Comparison of ENCODE assay signal across 3 cellular contexts in genomic region chr19:19305696-19306095, GRCh38.
TF ChIP-seq lines count a peak whose summit lies in the region.

No MANE protein-coding gene starts in this region.

TF ChIP-seq in HEK293, 187 proteins besides CTCF, POLR2A, EP300 and RAD21:
- peak; percentile 62 for TF ChIP-seq EGR2 (tag by site-specific recombination; IDR thresholded peaks at IDR 0.05; ENCODE audit: low read depth)
- no peak for TF ChIP-seq ZNF354C (tag by site-specific recombination; IDR thresholded peaks at IDR 0.05; ENCODE audit: borderline replicate concordance, low read depth)
- TF ChIP-seq ZFHX2 (tag by site-specific recombination; conservative IDR thresholded peaks at IDR 0.05) = peak; percentile 13; the same call in 1 of the 2 replicates

TF ChIP-seq in H1, 55 proteins besides CTCF, POLR2A, EP300 and RAD21:
- no peak for TF ChIP-seq HDAC2 (IDR thresholded peaks at IDR 0.05; ENCODE audit: borderline replicate concordance in 1 of 2, low read depth in 2 of 2, low read length in 2 of 2)
- no peak for TF ChIP-seq SP4 (IDR thresholded peaks at IDR 0.05; ENCODE audit: low read length)
- no peak for TF ChIP-seq ASH2L (IDR thresholded peaks at IDR 0.05; ENCODE audit: low read length)
- TF ChIP-seq CBX8 (IDR thresholded peaks at IDR 0.05; ENCODE audit: borderline replicate concordance, low read depth, low read length) = no peak
- no peak for TF ChIP-seq TCF12 (IDR thresholded peaks at IDR 0.05; ENCODE audit: low read depth, low read length)
- TF ChIP-seq, protein P1, sequence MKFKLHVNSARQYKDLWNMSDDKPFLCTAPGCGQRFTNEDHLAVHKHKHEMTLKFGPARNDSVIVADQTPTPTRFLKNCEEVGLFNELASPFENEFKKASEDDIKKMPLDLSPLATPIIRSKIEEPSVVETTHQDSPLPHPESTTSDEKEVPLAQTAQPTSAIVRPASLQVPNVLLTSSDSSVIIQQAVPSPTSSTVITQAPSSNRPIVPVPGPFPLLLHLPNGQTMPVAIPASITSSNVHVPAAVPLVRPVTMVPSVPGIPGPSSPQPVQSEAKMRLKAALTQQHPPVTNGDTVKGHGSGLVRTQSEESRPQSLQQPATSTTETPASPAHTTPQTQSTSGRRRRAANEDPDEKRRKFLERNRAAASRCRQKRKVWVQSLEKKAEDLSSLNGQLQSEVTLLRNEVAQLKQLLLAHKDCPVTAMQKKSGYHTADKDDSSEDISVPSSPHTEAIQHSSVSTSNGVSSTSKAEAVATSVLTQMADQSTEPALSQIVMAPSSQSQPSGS (IDR thresholded peaks at IDR 0.05; ENCODE audit: low read length) = no peak
- no peak for TF ChIP-seq EZH2 (IDR thresholded peaks at IDR 0.05; ENCODE audit: low read depth, low read length, severe bottlenecking)
- no peak for TF ChIP-seq KDM5A (IDR thresholded peaks at IDR 0.05; ENCODE audit: low read length)
- no peak for TF ChIP-seq KDM1A (IDR thresholded peaks at IDR 0.05; ENCODE audit: borderline replicate concordance, low read length)
- no peak for TF ChIP-seq RFX5 (IDR thresholded peaks at IDR 0.05; ENCODE audit: borderline replicate concordance, low read depth, low read length)
- TF ChIP-seq SAP30 (IDR thresholded peaks at IDR 0.05; ENCODE audit: insufficient read depth, insufficient replicate concordance, low read length) = no peak
- no peak for TF ChIP-seq HDAC6 (IDR thresholded peaks at IDR 0.05; ENCODE audit: low read depth, low read length)
- TF ChIP-seq SRF (IDR thresholded peaks at IDR 0.05; ENCODE audit: low read depth, low read length) = no peak
- TF ChIP-seq CTBP2 (IDR thresholded peaks at IDR 0.05; ENCODE audit: borderline replicate concordance, insufficient read depth, insufficient read length, low read length) = no peak
- TF ChIP-seq EGR1 (IDR thresholded peaks at IDR 0.05; ENCODE audit: borderline replicate concordance, low read depth, low read length) = no peak
- TF ChIP-seq SIN3A (conservative IDR thresholded peaks at IDR 0.05 in 1 of 2, IDR thresholded peaks at IDR 0.05 in 1 of 2; ENCODE audit: low read depth in 1 of 2, low read length in 2 of 2) = no peak

TF ChIP-seq in SK-N-SH treated with all-trans-retinoic acid at 6 μM for 48 hours, 23 proteins besides CTCF, POLR2A, EP300 and RAD21:
- TF ChIP-seq PPARA (CRISPR knock-in tag; IDR thresholded peaks at IDR 0.05; ENCODE audit: borderline replicate concordance) = no peak
- TF ChIP-seq ISL1 (CRISPR knock-in tag; IDR thresholded peaks at IDR 0.05) = no peak
- no peak for TF ChIP-seq ZFP3 (CRISPR knock-in tag; IDR thresholded peaks at IDR 0.05)
- no peak for TF ChIP-seq SNAI2 (CRISPR knock-in tag; IDR thresholded peaks at IDR 0.05)
- no peak for TF ChIP-seq ARNTL (CRISPR knock-in tag; IDR thresholded peaks at IDR 0.05; ENCODE audit: borderline replicate concordance, low read depth)
- TF ChIP-seq, protein P2, sequence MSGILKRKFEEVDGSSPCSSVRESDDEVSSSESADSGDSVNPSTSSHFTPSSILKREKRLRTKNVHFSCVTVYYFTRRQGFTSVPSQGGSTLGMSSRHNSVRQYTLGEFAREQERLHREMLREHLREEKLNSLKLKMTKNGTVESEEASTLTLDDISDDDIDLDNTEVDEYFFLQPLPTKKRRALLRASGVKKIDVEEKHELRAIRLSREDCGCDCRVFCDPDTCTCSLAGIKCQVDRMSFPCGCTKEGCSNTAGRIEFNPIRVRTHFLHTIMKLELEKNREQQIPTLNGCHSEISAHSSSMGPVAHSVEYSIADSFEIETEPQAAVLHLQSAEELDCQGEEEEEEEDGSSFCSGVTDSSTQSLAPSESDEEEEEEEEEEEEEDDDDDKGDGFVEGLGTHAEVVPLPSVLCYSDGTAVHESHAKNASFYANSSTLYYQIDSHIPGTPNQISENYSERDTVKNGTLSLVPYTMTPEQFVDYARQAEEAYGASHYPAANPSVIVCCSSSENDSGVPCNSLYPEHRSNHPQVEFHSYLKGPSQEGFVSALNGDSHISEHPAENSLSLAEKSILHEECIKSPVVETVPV (CRISPR knock-in tag; IDR thresholded peaks at IDR 0.05) = no peak
- TF ChIP-seq OSR1 (CRISPR knock-in tag; IDR thresholded peaks at IDR 0.05) = no peak
- TF ChIP-seq RARB (CRISPR knock-in tag; IDR thresholded peaks at IDR 0.05) = no peak
- TF ChIP-seq, protein P3, sequence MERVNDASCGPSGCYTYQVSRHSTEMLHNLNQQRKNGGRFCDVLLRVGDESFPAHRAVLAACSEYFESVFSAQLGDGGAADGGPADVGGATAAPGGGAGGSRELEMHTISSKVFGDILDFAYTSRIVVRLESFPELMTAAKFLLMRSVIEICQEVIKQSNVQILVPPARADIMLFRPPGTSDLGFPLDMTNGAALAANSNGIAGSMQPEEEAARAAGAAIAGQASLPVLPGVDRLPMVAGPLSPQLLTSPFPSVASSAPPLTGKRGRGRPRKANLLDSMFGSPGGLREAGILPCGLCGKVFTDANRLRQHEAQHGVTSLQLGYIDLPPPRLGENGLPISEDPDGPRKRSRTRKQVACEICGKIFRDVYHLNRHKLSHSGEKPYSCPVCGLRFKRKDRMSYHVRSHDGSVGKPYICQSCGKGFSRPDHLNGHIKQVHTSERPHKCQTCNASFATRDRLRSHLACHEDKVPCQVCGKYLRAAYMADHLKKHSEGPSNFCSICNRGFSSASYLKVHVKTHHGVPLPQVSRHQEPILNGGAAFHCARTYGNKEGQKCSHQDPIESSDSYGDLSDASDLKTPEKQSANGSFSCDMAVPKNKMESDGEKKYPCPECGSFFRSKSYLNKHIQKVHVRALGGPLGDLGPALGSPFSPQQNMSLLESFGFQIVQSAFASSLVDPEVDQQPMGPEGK (CRISPR knock-in tag; IDR thresholded peaks at IDR 0.05; ENCODE audit: borderline replicate concordance) = no peak
- no peak for TF ChIP-seq GLIS3 (CRISPR knock-in tag; IDR thresholded peaks at IDR 0.05)
- no peak for TF ChIP-seq ZNF8 (CRISPR knock-in tag; IDR thresholded peaks at IDR 0.05)
- no peak for TF ChIP-seq TCF4 (CRISPR knock-in tag; IDR thresholded peaks at IDR 0.05; ENCODE audit: borderline replicate concordance)
- TF ChIP-seq, protein P4, sequence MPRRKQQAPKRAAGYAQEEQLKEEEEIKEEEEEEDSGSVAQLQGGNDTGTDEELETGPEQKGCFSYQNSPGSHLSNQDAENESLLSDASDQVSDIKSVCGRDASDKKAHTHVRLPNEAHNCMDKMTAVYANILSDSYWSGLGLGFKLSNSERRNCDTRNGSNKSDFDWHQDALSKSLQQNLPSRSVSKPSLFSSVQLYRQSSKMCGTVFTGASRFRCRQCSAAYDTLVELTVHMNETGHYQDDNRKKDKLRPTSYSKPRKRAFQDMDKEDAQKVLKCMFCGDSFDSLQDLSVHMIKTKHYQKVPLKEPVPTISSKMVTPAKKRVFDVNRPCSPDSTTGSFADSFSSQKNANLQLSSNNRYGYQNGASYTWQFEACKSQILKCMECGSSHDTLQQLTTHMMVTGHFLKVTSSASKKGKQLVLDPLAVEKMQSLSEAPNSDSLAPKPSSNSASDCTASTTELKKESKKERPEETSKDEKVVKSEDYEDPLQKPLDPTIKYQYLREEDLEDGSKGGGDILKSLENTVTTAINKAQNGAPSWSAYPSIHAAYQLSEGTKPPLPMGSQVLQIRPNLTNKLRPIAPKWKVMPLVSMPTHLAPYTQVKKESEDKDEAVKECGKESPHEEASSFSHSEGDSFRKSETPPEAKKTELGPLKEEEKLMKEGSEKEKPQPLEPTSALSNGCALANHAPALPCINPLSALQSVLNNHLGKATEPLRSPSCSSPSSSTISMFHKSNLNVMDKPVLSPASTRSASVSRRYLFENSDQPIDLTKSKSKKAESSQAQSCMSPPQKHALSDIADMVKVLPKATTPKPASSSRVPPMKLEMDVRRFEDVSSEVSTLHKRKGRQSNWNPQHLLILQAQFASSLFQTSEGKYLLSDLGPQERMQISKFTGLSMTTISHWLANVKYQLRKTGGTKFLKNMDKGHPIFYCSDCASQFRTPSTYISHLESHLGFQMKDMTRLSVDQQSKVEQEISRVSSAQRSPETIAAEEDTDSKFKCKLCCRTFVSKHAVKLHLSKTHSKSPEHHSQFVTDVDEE (CRISPR knock-in tag; IDR thresholded peaks at IDR 0.05) = no peak
- no peak for TF ChIP-seq POU6F1 (CRISPR knock-in tag; IDR thresholded peaks at IDR 0.05; ENCODE audit: borderline replicate concordance, low read depth)
